ENCODE assay signal across 2 cellular contexts in genomic region chr17:75549246-75550138, GRCh38.
A peak's percentile ranks its signal among the peaks of the same experiment; 100 is the strongest.
TF ChIP-seq lines count a peak whose summit lies in the region.

No MANE protein-coding gene starts in this region.

TF ChIP-seq in A549, 52 proteins besides CTCF, POLR2A, EP300 and RAD21 (continued from another document):
- peak; percentile 38; the same call in 1 of the 2 replicates for TF ChIP-seq USF2 (IDR thresholded peaks at IDR 0.05)

TF ChIP-seq in WTC11, 78 proteins besides CTCF, POLR2A, EP300 and RAD21 (continued from another document):
- TF ChIP-seq USF2 (CRISPR knock-in tag; IDR thresholded peaks at IDR 0.05) = peak; percentile 82
- no peak for TF ChIP-seq TEAD4 (CRISPR knock-in tag; IDR thresholded peaks at IDR 0.05)
- no peak for TF ChIP-seq AR (CRISPR knock-in tag; IDR thresholded peaks at IDR 0.05)
- peak; percentile 27; the same call in 1 of the 2 replicates for TF ChIP-seq FOXP1 (CRISPR knock-in tag; IDR thresholded peaks at IDR 0.05; ENCODE audit: borderline replicate concordance)
- peak; percentile 81 for TF ChIP-seq USF1 (CRISPR knock-in tag; IDR thresholded peaks at IDR 0.05)
- TF ChIP-seq MAX (CRISPR knock-in tag; IDR thresholded peaks at IDR 0.05) = peak; percentile 53; the same call in 1 of the 2 replicates
- no peak for TF ChIP-seq NR1H2 (CRISPR knock-in tag; IDR thresholded peaks at IDR 0.05)
- no peak for TF ChIP-seq CDX4 (CRISPR knock-in tag; IDR thresholded peaks at IDR 0.05; ENCODE audit: borderline replicate concordance)
- 0 out of 2 replicates have a peak, but pooled peaks have one; percentile 36 for TF ChIP-seq ARID4B (CRISPR knock-in tag; IDR thresholded peaks at IDR 0.05; ENCODE audit: borderline replicate concordance)
- TF ChIP-seq ZNF263 (CRISPR knock-in tag; IDR thresholded peaks at IDR 0.05; ENCODE audit: low read depth) = peak; percentile 79; the same call in 1 of the 2 replicates
- no peak for TF ChIP-seq NFATC4 (CRISPR knock-in tag; IDR thresholded peaks at IDR 0.05)
- TF ChIP-seq SMAD4 (CRISPR knock-in tag; IDR thresholded peaks at IDR 0.05) = 0 out of 2 replicates have a peak, but pooled peaks have one; percentile 42
- TF ChIP-seq ZNF423 (CRISPR knock-in tag; IDR thresholded peaks at IDR 0.05) = no peak
- TF ChIP-seq STAT6 (CRISPR knock-in tag; conservative IDR thresholded peaks at IDR 0.05; ENCODE audit: low read depth) = 0 out of 2 replicates have a peak, but pooled peaks have one; percentile 28
- peak; percentile 13; the same call in 1 of the 2 replicates for TF ChIP-seq GABPB1 (CRISPR knock-in tag; IDR thresholded peaks at IDR 0.05)
- TF ChIP-seq SMAD3 (CRISPR knock-in tag; IDR thresholded peaks at IDR 0.05; ENCODE audit: borderline replicate concordance) = 0 out of 2 replicates have a peak, but pooled peaks have one; percentile 45
- TF ChIP-seq FOXK1 (CRISPR knock-in tag; IDR thresholded peaks at IDR 0.05) = peak; percentile 50; the same call in 1 of the 2 replicates
- no peak for TF ChIP-seq ELF4 (CRISPR knock-in tag; IDR thresholded peaks at IDR 0.05; ENCODE audit: low read depth)
- 0 out of 2 replicates have a peak, but pooled peaks have one; percentile 24 for TF ChIP-seq ZNF232 (CRISPR knock-in tag; IDR thresholded peaks at IDR 0.05)
- TF ChIP-seq KAT7 (CRISPR knock-in tag; IDR thresholded peaks at IDR 0.05; ENCODE audit: borderline replicate concordance) = no peak
- no peak for TF ChIP-seq CREB1 (CRISPR knock-in tag; IDR thresholded peaks at IDR 0.05)
- TF ChIP-seq TCF7 (CRISPR knock-in tag; IDR thresholded peaks at IDR 0.05; ENCODE audit: low read depth) = 0 out of 2 replicates have a peak, but pooled peaks have one; percentile 29
- TF ChIP-seq NR3C1 (CRISPR knock-in tag; conservative IDR thresholded peaks at IDR 0.05; ENCODE audit: low read depth) = no peak
- TF ChIP-seq TP53 (CRISPR knock-in tag; IDR thresholded peaks at IDR 0.05) = no peak; the same call in 1 of the 2 replicates
- no peak for TF ChIP-seq ZNF416 (CRISPR knock-in tag; IDR thresholded peaks at IDR 0.05)
- no peak for TF ChIP-seq ESRRA (CRISPR knock-in tag; IDR thresholded peaks at IDR 0.05; ENCODE audit: borderline replicate concordance)
- no peak for TF ChIP-seq ZSCAN18 (CRISPR knock-in tag; IDR thresholded peaks at IDR 0.05)
- TF ChIP-seq MLX (CRISPR knock-in tag; IDR thresholded peaks at IDR 0.05) = no peak
